ENCODE assay signal across 18 cellular contexts in genomic region chr11:130534525-130534924, GRCh38.
DNase-seq lines count a peak whose midpoint lies in the region; ATAC-seq and TF ChIP-seq lines count a peak whose summit lies in the region.
"Had no signal": no experiment of that assay in that cellular context is flagged by ENCODE, and none has a peak within 500 bp of the region (broad histone marks: within the 10 kb centered on the region; RNA-seq: fewer than 3 reads in every experiment).

No MANE protein-coding gene starts in this region.

- H3K27me3 ChIP-seq in IMR-90 (ENCODE audit: control insufficient read depth, insufficient read depth, low read length) (peaks cover 3% of the 10 kb centered on the region; the same call in 1 of the 2 replicates), hepatocyte (no peaks in the 10 kb centered on the region), WERI-Rb-1 (ENCODE audit: insufficient read depth, low read depth, severe bottlenecking) (no peaks in the 10 kb centered on the region)
- H3K27me3 ChIP-seq: BE2C had no signal

- no peak overlapping the region for H2AFZ ChIP-seq in IMR-90 (replicated peaks; ENCODE audit: low read length, poor library complexity)
- H2AFZ ChIP-seq in hepatocyte, result no peak overlapping the region

- no peaks in the 10 kb centered on the region for H3K79me1 ChIP-seq in IMR-90 (ENCODE audit: low read depth in 1 of 2, low read length in 2 of 2)

- H4K8ac ChIP-seq in IMR-90 (ENCODE audit: low read depth in 2 of 2, low read length in 2 of 2), result no peak overlapping the region

- no peak overlapping the region for H4K91ac ChIP-seq in IMR-90 (ENCODE audit: insufficient read depth, low read depth, low read length)

- CTCF ChIA-PET in IMR-90 (lab: Yijun Ruan, JAX), result no interaction called here

- no peaks in the 10 kb centered on the region for H4K20me1 ChIP-seq in IMR-90 (ENCODE audit: insufficient read depth, low read length)
- no peaks in the 10 kb centered on the region for H4K20me1 ChIP-seq in hepatocyte (ENCODE audit: insufficient read depth, poor library complexity, severe bottlenecking)

- POLR2A ChIA-PET in IMR-90 (lab: Charles Lee; ENCODE audit: unreplicated experiment), result no interaction called here

- WGBS in IMR-90 (ENCODE audit: extremely low coverage in 2 of 2, insufficient read length in 1 of 2), 2 experiments, result 97% methylated on average over 5 of the region's 9 CpGs; no CpG with 5 or more reads in 1 of the 2 experiments
- 71% methylated on average over 9 of the region's 9 CpGs for WGBS in hepatocyte (ENCODE audit: low lambda C conversion rate, missing lambda C conversion rate)

- H3K36me3 ChIP-seq in IMR-90 (ENCODE audit: control insufficient read depth, insufficient read depth, low read length), result no peaks in the 10 kb centered on the region
- H3K36me3 ChIP-seq in hepatocyte (replicated peaks; ENCODE audit: insufficient read depth, low read depth), result no peaks in the 10 kb centered on the region
- no peaks in the 10 kb centered on the region for H3K36me3 ChIP-seq in WERI-Rb-1
- H3K36me3 ChIP-seq: BE2C, HAP-1 had no signal

- H2BK20ac ChIP-seq in IMR-90 (ENCODE audit: low read depth, low read length), result no peak overlapping the region

- peaks cover 2% of the 10 kb centered on the region for H3K27me3 Mint-ChIP-seq in nephron progenitor cell (ENCODE audit: low read depth, poor library complexity)

- no peak overlapping the region for H3K14ac ChIP-seq in IMR-90 (replicated peaks; ENCODE audit: low read depth, low read length)

- no peak for TF ChIP-seq RAD21 in IMR-90 (IDR thresholded peaks at IDR 0.05; ENCODE audit: low read length)

- no peaks in the 10 kb centered on the region for H3K36me3 Mint-ChIP-seq in nephron progenitor cell (ENCODE audit: low read depth)
- H3K36me3 Mint-ChIP-seq: CD14-positive monocyte; CD8-positive, alpha-beta T cell had no signal

- H2BK120ac ChIP-seq in IMR-90 (ENCODE audit: low read depth, low read length), result no peak overlapping the region

- H2BK5ac ChIP-seq in IMR-90 (ENCODE audit: low read depth, low read length, poor library complexity, severe bottlenecking), result no peak overlapping the region

- dilution Hi-C loops in IMR-90 (cut with HindIII; ENCODE audit: low sequenced_read_pairs, unreplicated experiment), result no loop called here

- no peak overlapping the region for H3K56ac ChIP-seq in IMR-90 (ENCODE audit: extremely low read depth, insufficient read depth, low read length)

- H3K4me3 Mint-ChIP-seq in nephron progenitor cell, result peak overlapping the region; percentile 0
- H3K4me3 Mint-ChIP-seq: CD14-positive monocyte; CD8-positive, alpha-beta T cell had no signal

- no peak for TF ChIP-seq POLR2A in IMR-90 (IDR thresholded peaks at IDR 0.05; ENCODE audit: low read depth, low read length)

- H3K9me2 ChIP-seq in hepatocyte (replicated peaks; ENCODE audit: insufficient read depth), result no peaks in the 10 kb centered on the region

- H2BK15ac ChIP-seq in IMR-90 (ENCODE audit: low read depth, low read length), result no peak overlapping the region

- H3K4me2 ChIP-seq in IMR-90 (ENCODE audit: low read depth, low read length) (no peak overlapping the region), hepatocyte (no peak overlapping the region)

- H3K4ac ChIP-seq in IMR-90 (ENCODE audit: low read depth, low read length), result 0 out of 2 replicates have a peak overlapping the region, but pooled peaks have one; percentile 14

- no peak overlapping the region for H3K27ac ChIP-seq in IMR-90 (ENCODE audit: insufficient read depth, low read length)
- peak overlapping the region; percentile 2 for H3K27ac ChIP-seq in hepatocyte
- H3K27ac ChIP-seq in WERI-Rb-1, result no peak overlapping the region
- H3K27ac ChIP-seq: HL-60 had no signal

- H3K9me3 ChIP-seq in IMR-90 (ENCODE audit: control insufficient read depth, insufficient read depth, low read length) (no peaks in the 10 kb centered on the region), hepatocyte (ENCODE audit: low read depth) (no peaks in the 10 kb centered on the region), WERI-Rb-1 (ENCODE audit: severe bottlenecking) (no peaks in the 10 kb centered on the region)
- H3K9me3 ChIP-seq: BE2C, HAP-1 had no signal

- intact Hi-C loops in IMR-90 (cut with micrococcal nuclease), result no loop called here

- H3K4me1 ChIP-seq in IMR-90 (ENCODE audit: control insufficient read depth, insufficient read depth, low read length) (no peaks in the 10 kb centered on the region; the same call in 1 of the 2 replicates), hepatocyte (ENCODE audit: insufficient read depth) (peaks cover 5% of the 10 kb centered on the region)
- H3K4me1 ChIP-seq: HAP-1 had no signal

- peaks cover 48% of the 10 kb centered on the region for H3K4me1 Mint-ChIP-seq in nephron progenitor cell
- H3K4me1 Mint-ChIP-seq: CD14-positive monocyte had no signal

- H2AK5ac ChIP-seq in IMR-90 (ENCODE audit: low read depth, low read length), result no peak overlapping the region

- in situ Hi-C loops in IMR-90 (cut with MboI; ENCODE audit: low sequenced_read_pairs), result no loop called here

- no peak overlapping the region for H2AK9ac ChIP-seq in IMR-90 (replicated peaks; ENCODE audit: low read depth, low read length, poor library complexity)

- H3K18ac ChIP-seq in IMR-90 (ENCODE audit: low read depth, low read length), result no peak overlapping the region

- H3K79me2 ChIP-seq in hepatocyte, result no peaks in the 10 kb centered on the region

- BruUV-seq in IMR-90 (replicated peaks; lab: Mats Ljungman, UMichigan), result no TSS peak

- peak overlapping the region; percentile 40 for H3K27ac Mint-ChIP-seq in nephron progenitor cell
- H3K27ac Mint-ChIP-seq: CD14-positive monocyte; CD8-positive, alpha-beta T cell had no signal

- H4K5ac ChIP-seq in IMR-90 (ENCODE audit: low read depth, low read length), result no peak overlapping the region

- TF ChIP-seq CTCF in IMR-90 (conservative IDR thresholded peaks at IDR 0.05; ENCODE audit: low read depth, low read length) (no peak), hepatocyte (IDR thresholded peaks at IDR 0.05; ENCODE audit: poor library complexity) (no peak), nephron progenitor cell (IDR thresholded peaks at IDR 0.05) (no peak), WERI-Rb-1 (IDR thresholded peaks at IDR 0.05; ENCODE audit: low read depth, low read length) (no peak)

- DNase-seq in IMR-90, result no peak
- DNase-seq in hepatocyte (ENCODE audit: low spot score), result no peak
- no peak for DNase-seq in nephron progenitor cell
- DNase-seq in WERI-Rb-1, result no peak
- no peak for DNase-seq in SW 1271 (lab: John Stamatoyannopoulos, UW)
- no peak for DNase-seq in stimulated activated CD4-positive, alpha-beta T cell treated with anti-CD3 and anti-CD28 coated beads, Interleukin-1b, Interleukin-23, amount 100 ng/mL, for 48 hours
- DNase-seq: BE2C; CD8-positive, alpha-beta T cell; COR-L47; DMS153; DMS79 treated with DMSO at 0.1 percent for 48 hours; EL; GOT3; KBM-7 had no signal

- ATAC-seq in IMR-90 (ENCODE audit: low read depth), result no peak
- ATAC-seq in GM21786 (IDR thresholded peaks at IDR 0.05; ENCODE audit: unreplicated experiment), result no peak
- ATAC-seq: CD8-positive, alpha-beta T cell had no signal

- H3K9me1 ChIP-seq in IMR-90 (ENCODE audit: insufficient read depth, low read length), result peaks cover 3% of the 10 kb centered on the region; the same call in 1 of the 2 replicates

- H3K9ac ChIP-seq in IMR-90 (ENCODE audit: low read depth, low read length), result no peak overlapping the region

- peaks cover 9% of the 10 kb centered on the region for H3K9me3 Mint-ChIP-seq in nephron progenitor cell
- H3K9me3 Mint-ChIP-seq: CD8-positive, alpha-beta T cell had no signal

- H3K4me3 ChIP-seq in IMR-90 (ENCODE audit: insufficient read depth, low read depth, low read length) (no peak overlapping the region), hepatocyte (no peak overlapping the region), WERI-Rb-1 (ENCODE audit: low read depth, low read length) (no peak overlapping the region)
- H3K4me3 ChIP-seq: HAP-1 had no signal

- H3K23ac ChIP-seq in IMR-90 (ENCODE audit: low read depth, low read length), result no peak overlapping the region

TF ChIP-seq in IMR-90, 13 proteins besides CTCF, POLR2A, EP300 and RAD21:
- TF ChIP-seq FOS (IDR thresholded peaks at IDR 0.05; ENCODE audit: low read depth, low read length) (no peak), CHD1 (IDR thresholded peaks at IDR 0.05; ENCODE audit: low read depth, low read length) (no peak), USF2 (IDR thresholded peaks at IDR 0.05; ENCODE audit: low read depth, low read length) (no peak), MXI1 (IDR thresholded peaks at IDR 0.05; ENCODE audit: borderline replicate concordance, low read depth, low read length) (no peak), CEBPB (IDR thresholded peaks at IDR 0.05; ENCODE audit: low read depth, low read length) (no peak), RCOR1 (IDR thresholded peaks at IDR 0.05; ENCODE audit: insufficient replicate concordance, low read length) (no peak), SMC3 (IDR thresholded peaks at IDR 0.05; ENCODE audit: low read depth, low read length) (no peak), BHLHE40 (IDR thresholded peaks at IDR 0.05; ENCODE audit: low read depth, low read length) (no peak), RFX5 (IDR thresholded peaks at IDR 0.05; ENCODE audit: low read depth, low read length) (no peak)
